ENCODE assay signal across 9 cellular contexts in genomic region chr3:43998841-43999805, GRCh38.
DNase-seq lines count a peak whose midpoint lies in the region; ATAC-seq and TF ChIP-seq lines count a peak whose summit lies in the region.
"Had no signal": no experiment of that assay in that cellular context is flagged by ENCODE, and none has a peak within 500 bp of the region (broad histone marks: within the 10 kb centered on the region; RNA-seq: fewer than 3 reads in every experiment).

No MANE protein-coding gene starts in this region.

- H3K79me2 ChIP-seq in SU-DHL-6 (ENCODE audit: insufficient read depth, low read length), result peaks cover 46% of the 10 kb centered on the region

- H3K27me3 ChIP-seq in SU-DHL-6 (ENCODE audit: low read length), result no peaks in the 10 kb centered on the region

- H4K20me1 ChIP-seq in SU-DHL-6 (ENCODE audit: low read depth, low read length), result no peaks in the 10 kb centered on the region; the same call in 1 of the 2 replicates

- peak overlapping the region; percentile 80 for H2AFZ ChIP-seq in SU-DHL-6 (ENCODE audit: low read depth, low read length, severe bottlenecking)

- no peaks in the 10 kb centered on the region for H3K9me3 Mint-ChIP-seq in activated naive CD4-positive, alpha-beta T cell treated with anti-CD3 and anti-CD28 coated beads, Interleukin-2, amount 50 U/mL, for 24 hours
- H3K9me3 Mint-ChIP-seq in nephron, result peaks cover 4% of the 10 kb centered on the region

- no peaks in the 10 kb centered on the region for H3K36me3 Mint-ChIP-seq in activated naive CD4-positive, alpha-beta T cell treated with anti-CD3 and anti-CD28 coated beads, Interleukin-2, amount 50 U/mL, for 24 hours
- H3K36me3 Mint-ChIP-seq in nephron (ENCODE audit: low read depth), result no peaks in the 10 kb centered on the region

- no peaks in the 10 kb centered on the region for H3K36me3 ChIP-seq in SU-DHL-6 (ENCODE audit: low read length)
- H3K36me3 ChIP-seq: neutrophil had no signal

- peaks cover 41% of the 10 kb centered on the region for H3K4me1 Mint-ChIP-seq in activated naive CD4-positive, alpha-beta T cell treated with anti-CD3 and anti-CD28 coated beads, Interleukin-2, amount 50 U/mL, for 24 hours
- H3K4me1 Mint-ChIP-seq in nephron, result peaks cover 34% of the 10 kb centered on the region

- no peak for DNase-seq in activated naive CD4-positive, alpha-beta T cell treated with anti-CD3 and anti-CD28 coated beads, Interleukin-2, amount 50 U/mL, for 16 hours
- DNase-seq in fibroblast of mammary gland (ENCODE audit: low read depth), result peak; percentile 74
- DNase-seq in NAMALWA (ENCODE audit: low spot score), result no peak
- no peak for DNase-seq in activated effector memory CD4-positive, alpha-beta T cell treated with anti-CD3 and anti-CD28 coated beads, Interleukin-2, amount 50 U/mL, for 16 hours

- peaks cover 25% of the 10 kb centered on the region; the same call in 1 of the 2 replicates for H3F3A ChIP-seq in SU-DHL-6 (ENCODE audit: insufficient read depth)

- no peaks in the 10 kb centered on the region for H3K9me3 ChIP-seq in SU-DHL-6 (ENCODE audit: insufficient read depth, low read length)
- H3K9me3 ChIP-seq: neutrophil had no signal

- peak overlapping the region; percentile 81 for H3K4me3 Mint-ChIP-seq in activated naive CD4-positive, alpha-beta T cell treated with anti-CD3 and anti-CD28 coated beads, Interleukin-2, amount 50 U/mL, for 24 hours
- H3K4me3 Mint-ChIP-seq in nephron, result peak overlapping the region; percentile 83 to 92 (median 86)

- H3K27me3 Mint-ChIP-seq in activated naive CD4-positive, alpha-beta T cell treated with anti-CD3 and anti-CD28 coated beads, Interleukin-2, amount 50 U/mL, for 24 hours, result peaks cover 61% of the 10 kb centered on the region
- peaks cover 97% of the 10 kb centered on the region for H3K27me3 Mint-ChIP-seq in nephron (ENCODE audit: low read depth)

- no peak for TF ChIP-seq CTCF in SU-DHL-6 (IDR thresholded peaks at IDR 0.05; ENCODE audit: insufficient read depth, low read length, poor library complexity, severe bottlenecking)
- no peak for TF ChIP-seq CTCF in fibroblast of mammary gland (conservative IDR thresholded peaks at IDR 0.05; ENCODE audit: control insufficient read depth, insufficient read depth, low read depth, low read length)
- TF ChIP-seq CTCF in nephron (IDR thresholded peaks at IDR 0.05; ENCODE audit: unreplicated experiment in 3 of 3), result no peak

- H3K4me3 ChIP-seq in SU-DHL-6 (ENCODE audit: insufficient read depth, low read length, poor library complexity, severe bottlenecking) (peak overlapping the region; percentile 65), fibroblast of mammary gland (ENCODE audit: control insufficient read depth, low read depth, low read length) (peak overlapping the region; percentile 92)

- ATAC-seq in HG03442 (IDR thresholded peaks at IDR 0.05; ENCODE audit: unreplicated experiment), result peak; percentile 36

- no peak overlapping the region for H3K27ac Mint-ChIP-seq in activated naive CD4-positive, alpha-beta T cell treated with anti-CD3 and anti-CD28 coated beads, Interleukin-2, amount 50 U/mL, for 24 hours
- no peak overlapping the region for H3K27ac Mint-ChIP-seq in nephron

- H3K4me2 ChIP-seq in SU-DHL-6 (ENCODE audit: low read depth, low read length, poor library complexity, severe bottlenecking), result peak overlapping the region; percentile 89

- H3K9ac ChIP-seq in SU-DHL-6 (ENCODE audit: low read length), result peak overlapping the region; percentile 75

- H3K27ac ChIP-seq in SU-DHL-6 (ENCODE audit: low read depth, low read length), result peak overlapping the region; percentile 79
- H3K27ac ChIP-seq: neutrophil had no signal

- H3K9me2 ChIP-seq in SU-DHL-6 (replicated peaks; ENCODE audit: insufficient read depth, low read length), result no peaks in the 10 kb centered on the region
